ENCODE assay signal across 8 cellular contexts in genomic region chr7:115008465-115009114, GRCh38.
DNase-seq lines count a peak whose midpoint lies in the region; ATAC-seq, FAIRE-seq and TF ChIP-seq lines count a peak whose summit lies in the region.

No MANE protein-coding gene starts in this region.

- peaks cover 28% of the 10 kb centered on the region for H3K4me1 Mint-ChIP-seq in nephron progenitor cell

- intact Hi-C loops in pancreas (cut with DNase I), result no loop called here

- no peaks in the 10 kb centered on the region for H3K27me3 Mint-ChIP-seq in nephron progenitor cell (ENCODE audit: low read depth, poor library complexity)

- H3K4me1 ChIP-seq in pancreas, result peaks cover 0 to 10% (median 0%) of the 10 kb centered on the region in 3 donors

- H3K27me3 ChIP-seq in pancreas (no peaks in the 10 kb centered on the region), H7 (ENCODE audit: control insufficient read depth, insufficient read depth, low read length) (no peaks in the 10 kb centered on the region)

- no peak overlapping the region for H3K4me3 Mint-ChIP-seq in nephron progenitor cell

- no peak overlapping the region for H3K4me3 ChIP-seq in cardiac fibroblast (replicated peaks in 1 of 2; ENCODE audit: low read depth in 2 of 2, low read length in 2 of 2)
- no peak overlapping the region for H3K4me3 ChIP-seq in pancreas
- H3K4me3 ChIP-seq in H7 (ENCODE audit: insufficient read depth, low read depth, low read length), result no peak overlapping the region

- WGBS in pancreas, 2 donors, result 76 to 82% methylated on average over 8 of the region's 8 CpGs

- H3K27ac Mint-ChIP-seq in nephron progenitor cell, result no peak overlapping the region

- TF ChIP-seq CTCF in cardiac fibroblast (IDR thresholded peaks at IDR 0.05; ENCODE audit: low read depth, low read length) (no peak), pancreas (IDR thresholded peaks at IDR 0.05) (no peak), nephron progenitor cell (IDR thresholded peaks at IDR 0.05) (no peak), GM20000 (IDR thresholded peaks at IDR 0.05; ENCODE audit: extremely low read depth, missing control alignments) (no peak)

- no peak for FAIRE-seq in pancreas (lab: Jason Lieb, UNC)

- DNase-seq in Ammon's horn (ENCODE audit: low spot score) (peak; percentile 28), cardiac fibroblast (ENCODE audit: low read depth in 2 of 2) (peak; percentile 80 to 97), pancreas (peak in 4 of 6 donors; percentile 8 to 44 (median 22)), nephron progenitor cell (no peak), H7 (no peak), GM20000 (ENCODE audit: low spot score) (no peak)

- H3K9me3 Mint-ChIP-seq in nephron progenitor cell, result no peaks in the 10 kb centered on the region

- peak; percentile 48 for ATAC-seq in GM19463 (IDR thresholded peaks at IDR 0.05; ENCODE audit: unreplicated experiment)
- peak; percentile 46 for ATAC-seq in HG03457 (IDR thresholded peaks at IDR 0.05; ENCODE audit: unreplicated experiment)
- ATAC-seq in pancreas, result peak in 3 of 4 donors; percentile 69 to 76 (median 73)

- peaks cover 6% of the 10 kb centered on the region for H3K36me3 Mint-ChIP-seq in nephron progenitor cell (ENCODE audit: low read depth)

- no peak overlapping the region for H3K27ac ChIP-seq in pancreas

- H3K36me3 ChIP-seq in pancreas (no peaks in the 10 kb centered on the region), H7 (replicated peaks; ENCODE audit: control insufficient read depth, insufficient read depth, low read length) (no peaks in the 10 kb centered on the region)

- H3K9me3 ChIP-seq in pancreas, result no peaks in the 10 kb centered on the region

Comparison
In these comparisons a context has a peak if more than half of its experiments do, and no peak if none do; other contexts are left out.
1. DNase-seq: peak in Ammon's horn (single experiment), cardiac fibroblast (2 of 2) and pancreas (4 of 6); none in nephron progenitor cell (single experiment), H7 (single experiment) and GM20000 (single experiment).
2. Peak in every context shown above with its lines, with median percentiles within 50 percentile points of each other: ATAC-seq.